Comparison of ENCODE assay signal across 1 cellular context in genomic region chr11:57512646-57513445, GRCh38.
TF ChIP-seq lines count a peak whose summit lies in the region.

No MANE protein-coding gene starts in this region.

TF ChIP-seq in HepG2, 621 proteins besides CTCF, POLR2A, EP300 and RAD21:
- TF ChIP-seq ZBTB20 (CRISPR knock-in tag; IDR thresholded peaks at IDR 0.05; ENCODE audit: borderline replicate concordance, low read depth), result no peak
- TF ChIP-seq RBFOX2 (IDR thresholded peaks at IDR 0.05; ENCODE audit: low read depth, low read length), result peak; percentile 24; the same call in 1 of the 2 replicates
- no peak for TF ChIP-seq ZNF879 (CRISPR knock-in tag; IDR thresholded peaks at IDR 0.05)
- TF ChIP-seq, protein P1, sequence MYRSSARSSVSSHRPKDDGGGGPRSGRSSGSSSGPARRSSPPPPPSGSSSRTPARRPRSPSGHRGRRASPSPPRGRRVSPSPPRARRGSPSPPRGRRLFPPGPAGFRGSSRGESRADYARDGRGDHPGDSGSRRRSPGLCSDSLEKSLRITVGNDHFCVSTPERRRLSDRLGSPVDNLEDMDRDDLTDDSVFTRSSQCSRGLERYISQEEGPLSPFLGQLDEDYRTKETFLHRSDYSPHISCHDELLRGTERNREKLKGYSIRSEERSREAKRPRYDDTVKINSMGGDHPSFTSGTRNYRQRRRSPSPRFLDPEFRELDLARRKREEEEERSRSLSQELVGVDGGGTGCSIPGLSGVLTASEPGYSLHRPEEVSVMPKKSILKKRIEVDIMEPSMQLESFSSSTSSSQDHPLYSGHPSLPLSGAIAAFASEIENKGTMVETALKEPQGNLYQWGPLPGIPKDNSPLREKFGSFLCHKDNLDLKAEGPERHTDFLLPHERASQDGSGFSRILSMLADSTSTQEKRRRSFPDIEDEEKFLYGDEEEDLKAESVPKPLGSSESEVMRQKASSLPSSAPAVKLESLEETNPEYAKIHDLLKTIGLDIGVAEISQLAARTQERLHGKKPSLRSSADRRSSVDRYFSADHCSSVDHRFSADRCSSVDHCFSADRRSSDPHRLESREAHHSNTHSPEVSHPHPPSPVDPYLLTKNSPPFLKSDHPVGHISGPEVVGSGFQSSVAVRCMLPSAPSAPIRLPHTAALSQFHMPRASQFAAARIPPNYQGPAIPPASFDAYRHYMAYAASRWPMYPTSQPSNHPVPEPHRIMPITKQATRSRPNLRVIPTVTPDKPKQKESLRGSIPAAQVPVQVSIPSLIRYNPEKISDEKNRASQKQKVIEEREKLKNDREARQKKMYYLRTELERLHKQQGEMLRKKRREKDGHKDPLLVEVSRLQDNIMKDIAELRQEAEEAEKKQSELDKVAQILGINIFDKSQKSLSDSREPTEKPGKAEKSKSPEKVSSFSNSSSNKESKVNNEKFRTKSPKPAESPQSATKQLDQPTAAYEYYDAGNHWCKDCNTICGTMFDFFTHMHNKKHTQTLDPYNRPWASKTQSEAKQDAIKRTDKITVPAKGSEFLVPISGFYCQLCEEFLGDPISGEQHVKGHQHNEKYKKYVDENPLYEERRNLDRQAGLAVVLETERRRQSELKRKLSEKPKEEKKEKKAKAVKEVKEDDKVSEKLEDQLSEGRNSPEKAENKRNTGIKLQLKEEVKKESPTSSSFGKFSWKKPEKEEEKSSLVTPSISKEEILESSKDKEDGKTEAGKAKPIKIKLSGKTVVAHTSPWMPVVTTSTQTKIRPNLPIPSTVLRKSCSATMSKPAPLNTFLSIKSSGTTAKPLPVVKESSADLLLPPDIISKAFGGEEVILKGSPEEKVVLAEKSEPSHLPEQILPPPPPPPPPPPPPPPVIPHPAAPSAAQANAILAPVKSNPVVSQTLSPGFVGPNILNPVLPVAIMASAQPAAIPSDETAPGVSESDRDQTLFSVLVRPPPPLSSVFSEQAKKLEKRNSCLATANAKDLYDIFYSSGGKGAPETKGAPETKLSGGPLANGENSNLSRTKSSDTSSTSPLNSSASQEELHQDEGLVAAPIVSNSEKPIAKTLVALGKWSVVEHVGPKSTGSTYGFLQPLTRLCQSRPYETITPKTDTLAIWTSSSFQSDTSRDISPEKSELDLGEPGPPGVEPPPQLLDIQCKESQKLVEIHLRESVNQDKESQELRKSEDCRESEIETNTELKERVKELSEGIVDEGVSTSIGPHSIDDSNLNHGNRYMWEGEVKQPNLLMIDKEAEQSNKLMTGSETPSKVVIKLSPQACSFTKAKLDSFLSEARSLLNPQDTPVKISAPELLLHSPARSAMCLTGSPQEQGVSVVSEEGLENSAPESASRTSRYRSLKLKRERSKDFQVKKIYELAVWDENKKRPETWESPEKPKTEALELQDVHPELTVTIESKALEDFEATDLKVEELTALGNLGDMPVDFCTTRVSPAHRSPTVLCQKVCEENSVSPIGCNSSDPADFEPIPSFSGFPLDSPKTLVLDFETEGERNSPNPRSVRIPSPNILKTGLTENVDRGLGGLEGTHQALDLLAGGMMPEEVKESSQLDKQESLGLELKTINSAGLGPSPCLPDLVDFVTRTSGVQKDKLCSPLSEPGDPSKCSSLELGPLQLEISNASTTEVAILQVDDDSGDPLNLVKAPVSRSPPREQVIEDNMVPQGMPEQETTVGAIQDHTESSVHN (CRISPR knock-in tag; IDR thresholded peaks at IDR 0.05), result no peak
- no peak for TF ChIP-seq KLF16 (CRISPR knock-in tag; IDR thresholded peaks at IDR 0.05)
- no peak for TF ChIP-seq KDM6A (CRISPR knock-in tag; IDR thresholded peaks at IDR 0.05; ENCODE audit: low read depth)
- no peak for TF ChIP-seq HMGA1 (CRISPR knock-in tag; conservative IDR thresholded peaks at IDR 0.05)
- TF ChIP-seq ZNF850 (CRISPR knock-in tag; conservative IDR thresholded peaks at IDR 0.05), result no peak
